In genomic region chr10:48763403-48763802, GRCh38 we compare ENCODE assay signal across 33 cellular contexts.
"Had no signal": no experiment of that assay in that cellular context is flagged by ENCODE, and none has a peak within 500 bp of the region (broad histone marks: within the 10 kb centered on the region; RNA-seq: fewer than 3 reads in every experiment).

No MANE protein-coding gene starts in this region.

- H3K79me2 ChIP-seq: parathyroid adenoma had no signal

- H3K9ac ChIP-seq: parathyroid adenoma had no signal

- H3K27ac Mint-ChIP-seq: naive thymus-derived CD8-positive, alpha-beta T cell; natural killer cell treated with Interleukin-12 subunit alpha and Interleukin-12 subunit beta and Interleukin-15 and Interleukin-18, amount 100 ng/mL, for 72 hours; nephron progenitor cell; progenitor cell of endocrine pancreas; stimulated activated naive CD8-positive, alpha-beta T cell treated with anti-CD3 and anti-CD28 coated beads, Interleukin-15, amount 100 ng/mL, for 72 hours; type B pancreatic cell had no signal

- H3K4me3 ChIP-seq: ovary, psoas muscle, skin epidermis, smooth muscle cell, spleen, suprapubic skin, testis, tibial artery, transverse colon, upper lobe of right lung, uterus had no signal

- H3K9me3 ChIP-seq: neutrophil, ovary, psoas muscle, spleen, suprapubic skin, testis, tibial artery, transverse colon, upper lobe of right lung, uterus had no signal

- H3K9me3 Mint-ChIP-seq: naive thymus-derived CD8-positive, alpha-beta T cell; nephron progenitor cell; neural crest cell; stimulated activated memory B cell treated with anti-CD40 and anti-IgM and Interleukin-4, amounts not matched to agents 10 μg/mL and 1 μg/mL and 100 μg/mL, for 72 hours; type B pancreatic cell had no signal

- H3K36me3 ChIP-seq: ovary, suprapubic skin, tibial artery, transverse colon, upper lobe of right lung, uterus had no signal

- H3K36me3 Mint-ChIP-seq: naive thymus-derived CD8-positive, alpha-beta T cell; natural killer cell treated with Interleukin-12 subunit alpha and Interleukin-12 subunit beta and Interleukin-15 and Interleukin-18, amount 100 ng/mL, for 72 hours; type B pancreatic cell had no signal

- H3K27me3 ChIP-seq: neutrophil, ovary, spleen, suprapubic skin, testis, tibial artery, transverse colon, upper lobe of right lung, uterus had no signal

- H3K4me3 Mint-ChIP-seq: naive thymus-derived CD8-positive, alpha-beta T cell; natural killer cell treated with Interleukin-12 subunit alpha and Interleukin-12 subunit beta and Interleukin-15 and Interleukin-18, amount 100 ng/mL, for 72 hours; nephron progenitor cell; neural crest cell; stimulated activated memory B cell treated with anti-CD40 and anti-IgM and Interleukin-4, amounts not matched to agents 10 μg/mL and 1 μg/mL and 100 μg/mL, for 72 hours; stimulated activated naive CD8-positive, alpha-beta T cell treated with anti-CD3 and anti-CD28 coated beads, Interleukin-15, amount 100 ng/mL, for 72 hours; type B pancreatic cell had no signal

- H3K27ac ChIP-seq: ovary, parathyroid adenoma, psoas muscle, skin epidermis, spleen, suprapubic skin, testis, tibial artery, transverse colon, upper lobe of right lung, uterus had no signal

- H3K27me3 Mint-ChIP-seq: stimulated activated memory B cell treated with anti-CD40 and anti-IgM and Interleukin-4, amounts not matched to agents 10 μg/mL and 1 μg/mL and 100 μg/mL, for 72 hours had no signal

- ATAC-seq: naive thymus-derived CD8-positive, alpha-beta T cell; natural killer cell treated with Interleukin-12 subunit alpha and Interleukin-12 subunit beta and Interleukin-15 and Interleukin-18, amount 100 ng/mL, for 72 hours; psoas muscle; right cardiac atrium; sciatic nerve; stimulated activated memory B cell treated with anti-CD40 and anti-IgM and Interleukin-4, amounts not matched to agents 10 μg/mL and 1 μg/mL and 100 μg/mL, for 72 hours; stimulated activated naive CD8-positive, alpha-beta T cell treated with anti-CD3 and anti-CD28 coated beads, Interleukin-15, amount 100 ng/mL, for 72 hours; stimulated activated naive CD8-positive, alpha-beta T cell treated with anti-CD3 and anti-CD28 coated beads, Interleukin-15, Interleukin-2, amounts not matched to agents 100 U/mL and 50 U/mL, for 24 hours had no signal

- H2AFZ ChIP-seq: parathyroid adenoma had no signal

- DNase-seq: naive thymus-derived CD8-positive, alpha-beta T cell; nephron progenitor cell; nucleus accumbens; ovary; posterior cingulate gyrus; psoas muscle; right cardiac atrium; spleen; stimulated activated CD4-positive, alpha-beta T cell treated with anti-CD3 and anti-CD28 coated beads, Interleukin-12 subunit alpha, Interleukin-12 subunit beta, amount 100 ng/mL, for 4 hours; stimulated activated CD4-positive, alpha-beta T cell treated with anti-CD3 and anti-CD28 coated beads, Interleukin-1b, Interleukin-23, amount 100 ng/mL, for 48 hours; stimulated activated CD4-positive, alpha-beta T cell treated with anti-CD3 and anti-CD28 coated beads, Interleukin-4, amount 100 ng/mL, for 1 hour; stimulated activated CD4-positive, alpha-beta T cell treated with anti-CD3 and anti-CD28 coated beads, Interleukin-4, amount 100 ng/mL, for 4 hours; stimulated activated CD8-positive, alpha-beta memory T cell treated with anti-CD3 and anti-CD28 coated beads, Interleukin-4, amount 100 ng/mL, for 48 hours; stimulated activated naive CD4-positive, alpha-beta T cell; stimulated activated naive CD8-positive, alpha-beta T cell treated with anti-CD3 and anti-CD28 coated beads, Interleukin-15, amount 100 ng/mL, for 72 hours; stimulated activated naive CD8-positive, alpha-beta T cell treated with anti-CD3 and anti-CD28 coated beads, Interleukin-15, Interleukin-2, amounts not matched to agents 100 U/mL and 50 U/mL, for 24 hours; substantia nigra; testis; tibial artery; transverse colon; upper lobe of right lung; uterus had no signal

- H3K4me2 ChIP-seq: smooth muscle cell had no signal

- H3K4me1 ChIP-seq: parathyroid adenoma, psoas muscle, suprapubic skin, testis, transverse colon, upper lobe of right lung, uterus had no signal

- H3K4me1 Mint-ChIP-seq: naive thymus-derived CD8-positive, alpha-beta T cell; neural crest cell; stimulated activated naive CD8-positive, alpha-beta T cell treated with anti-CD3 and anti-CD28 coated beads, Interleukin-15, amount 100 ng/mL, for 72 hours had no signal
